Comparison of ENCODE assay signal across 19 cellular contexts in genomic region chr6:112224088-112224487, GRCh38. TPM values are rescaled to one million over a fixed set of nuclear protein-coding genes. Genes with fewer than 3 reads are reported as not detected.
A peak's percentile ranks its signal among the peaks of the same experiment; 100 is the strongest.
DNase-seq lines count a peak whose midpoint lies in the region; ATAC-seq and TF ChIP-seq lines count a peak whose summit lies in the region.
"Had no signal": no experiment of that assay in that cellular context is flagged by ENCODE, and none has a peak within 500 bp of the region (broad histone marks: within the 10 kb centered on the region; RNA-seq: fewer than 3 reads in every experiment).

No MANE protein-coding gene starts in this region.

- H3K27ac ChIP-seq in ACC112 (ENCODE audit: low read depth, low read length) (peak overlapping the region; percentile 98), lower lobe of right lung (peak overlapping the region; percentile 57), skin epidermis (peak overlapping the region in 18 of 21 experiments; percentile 10 to 81 (median 62))
- H3K27ac ChIP-seq: right lobe of liver had no signal

- no peak overlapping the region for H3K4me3 Mint-ChIP-seq in activated T-helper 2 cell treated with anti-CD3 and anti-CD28 coated beads, Interferon-gamma antibody, Interleukin-2, Interleukin-4, amounts not matched to agents 10 μg/mL and 5 μg/mL and 100 μg/mL, durations not matched to agents 14 hours and 24 hours and 36 hours (ENCODE audit: low read depth)
- H3K4me3 Mint-ChIP-seq: activated CD4-positive, alpha-beta memory T cell treated with anti-CD3 and anti-CD28 coated beads for 36 hours; CD8-positive, alpha-beta T cell; WTC11 had no signal

- peak overlapping the region; percentile 42 for H3K4me3 ChIP-seq in ACC112 (ENCODE audit: low read depth, low read length)
- peak overlapping the region; percentile 58 for H3K4me3 ChIP-seq in adipocyte (ENCODE audit: low read length)
- no peak overlapping the region for H3K4me3 ChIP-seq in lower lobe of right lung
- no peak overlapping the region for H3K4me3 ChIP-seq in skin epidermis
- H3K4me3 ChIP-seq: GM12878, right lobe of liver had no signal

- H3K27me3 Mint-ChIP-seq in activated T-helper 2 cell treated with anti-CD3 and anti-CD28 coated beads, Interferon-gamma antibody, Interleukin-2, Interleukin-4, amounts not matched to agents 10 μg/mL and 5 μg/mL and 100 μg/mL, durations not matched to agents 14 hours and 24 hours and 36 hours (ENCODE audit: low read depth), result peaks cover 53% of the 10 kb centered on the region

- no peaks in the 10 kb centered on the region for H3K4me1 Mint-ChIP-seq in activated T-helper 2 cell treated with anti-CD3 and anti-CD28 coated beads, Interferon-gamma antibody, Interleukin-2, Interleukin-4, amounts not matched to agents 10 μg/mL and 5 μg/mL and 100 μg/mL, durations not matched to agents 14 hours and 24 hours and 36 hours (ENCODE audit: low read depth)

- H3K27me3 ChIP-seq in ACC112 (ENCODE audit: insufficient read depth, low read length), result no peaks in the 10 kb centered on the region
- H3K27me3 ChIP-seq in adipocyte (replicated peaks; ENCODE audit: control insufficient read depth, insufficient read depth, low read length), result no peaks in the 10 kb centered on the region
- H3K27me3 ChIP-seq in lower lobe of right lung (ENCODE audit: low read depth), result no peaks in the 10 kb centered on the region
- H3K27me3 ChIP-seq: right lobe of liver had no signal

- no peak for TF ChIP-seq CTCF in lower lobe of right lung (IDR thresholded peaks at IDR 0.05)

- no peaks in the 10 kb centered on the region for H3K9me3 ChIP-seq in adipocyte (ENCODE audit: control insufficient read depth, low read length)
- H3K9me3 ChIP-seq in lower lobe of right lung, result no peaks in the 10 kb centered on the region
- H3K9me3 ChIP-seq: right lobe of liver had no signal

- peaks cover 29% of the 10 kb centered on the region for H3K79me2 ChIP-seq in ACC112 (ENCODE audit: control insufficient read depth, insufficient read depth, low read length, unreplicated experiment)

- H3K9me3 Mint-ChIP-seq in activated T-helper 2 cell treated with anti-CD3 and anti-CD28 coated beads, Interferon-gamma antibody, Interleukin-2, Interleukin-4, amounts not matched to agents 10 μg/mL and 5 μg/mL and 100 μg/mL, durations not matched to agents 14 hours and 24 hours and 36 hours, result no peaks in the 10 kb centered on the region
- H3K9me3 Mint-ChIP-seq: activated CD4-positive, alpha-beta memory T cell treated with anti-CD3 and anti-CD28 coated beads for 36 hours; CD8-positive, alpha-beta T cell had no signal

- H2AFZ ChIP-seq in ACC112 (ENCODE audit: low read length, unreplicated experiment), result no peak overlapping the region

- H3K36me3 Mint-ChIP-seq in activated T-helper 2 cell treated with anti-CD3 and anti-CD28 coated beads, Interferon-gamma antibody, Interleukin-2, Interleukin-4, amounts not matched to agents 10 μg/mL and 5 μg/mL and 100 μg/mL, durations not matched to agents 14 hours and 24 hours and 36 hours (ENCODE audit: low read depth), result no peaks in the 10 kb centered on the region
- H3K36me3 Mint-ChIP-seq: activated CD4-positive, alpha-beta memory T cell treated with anti-CD3 and anti-CD28 coated beads for 36 hours; CD8-positive, alpha-beta T cell; WTC11 had no signal

- ATAC-seq in lower lobe of right lung (no peak), HG02763 (IDR thresholded peaks at IDR 0.05; ENCODE audit: unreplicated experiment) (no peak)
- ATAC-seq: CD8-positive, alpha-beta T cell; GM12878; right lobe of liver; WTC11 had no signal

- no peak overlapping the region for H3K27ac Mint-ChIP-seq in activated T-helper 2 cell treated with anti-CD3 and anti-CD28 coated beads, Interferon-gamma antibody, Interleukin-2, Interleukin-4, amounts not matched to agents 10 μg/mL and 5 μg/mL and 100 μg/mL, durations not matched to agents 14 hours and 24 hours and 36 hours
- H3K27ac Mint-ChIP-seq: activated CD4-positive, alpha-beta memory T cell treated with anti-CD3 and anti-CD28 coated beads for 36 hours; CD8-positive, alpha-beta T cell; WTC11 had no signal

- DNase-seq in adipocyte (ENCODE audit: low read depth), result no peak
- no peak for DNase-seq in lower lobe of right lung
- DNase-seq in activated T-helper 2 cell treated with anti-CD3 and anti-CD28 coated beads, Interferon-gamma antibody, Interleukin-2, Interleukin-4, amounts not matched to agents 10 μg/mL and 5 μg/mL and 100 μg/mL, durations not matched to agents 14 hours and 24 hours and 36 hours (ENCODE audit: low spot score), result no peak
- no peak for DNase-seq in NCI-H2107 (lab: John Stamatoyannopoulos, UW)
- DNase-seq in NCI-H446 treated with DMSO at 0.1 percent for 48 hours (lab: John Stamatoyannopoulos, UW), result no peak
- DNase-seq: activated CD4-positive, alpha-beta memory T cell treated with anti-CD3 and anti-CD28 coated beads for 36 hours; activated naive CD4-positive, alpha-beta T cell treated with Interleukin-2 at 50 U/mL for 16 hours; anterior cingulate cortex; CD8-positive, alpha-beta T cell; effector CD8-positive, alpha-beta T cell; NCI-H2171; NCI-H774; right lobe of liver; stimulated activated naive CD4-positive, alpha-beta T cell had no signal

- intact Hi-C loops in lower lobe of right lung (cut with DNase I), result no loop called here
- intact Hi-C loops in activated T-helper 2 cell treated with anti-CD3 and anti-CD28 coated beads, Interferon-gamma antibody, Interleukin-2, Interleukin-4, amounts not matched to agents 10 μg/mL and 5 μg/mL and 100 μg/mL, durations not matched to agents 14 hours and 24 hours and 36 hours (cut with micrococcal nuclease), result no loop called here

- H3K36me3 ChIP-seq in ACC112 (ENCODE audit: insufficient read depth, low read length) (peaks cover 3% of the 10 kb centered on the region), adipocyte (ENCODE audit: control insufficient read depth, insufficient read depth, low read length, severe bottlenecking) (peaks cover 5% of the 10 kb centered on the region), lower lobe of right lung (no peaks in the 10 kb centered on the region)
- H3K36me3 ChIP-seq: right lobe of liver had no signal

- H3K9ac ChIP-seq in adipocyte (ENCODE audit: low read length), result peak overlapping the region; percentile 88

- H3K4me1 ChIP-seq in ACC112 (ENCODE audit: control insufficient read depth, insufficient read depth, low read length, unreplicated experiment), result peaks cover 87% of the 10 kb centered on the region
- peaks cover 90% of the 10 kb centered on the region for H3K4me1 ChIP-seq in adipocyte (ENCODE audit: control insufficient read depth, insufficient read depth, low read length)
- H3K4me1 ChIP-seq in lower lobe of right lung, result peaks cover 36% of the 10 kb centered on the region

RNA-seq across cellular contexts. Expression of gene LAMA4, which starts 30.3 kb away (rescaled TPM):
- 91.2 TPM for total RNA-seq in lower lobe of right lung
- not detected in 2 replicates for total RNA-seq in activated T-helper 2 cell treated with anti-CD3 and anti-CD28 coated beads, Interferon-gamma antibody, Interleukin-2, Interleukin-4, amounts not matched to agents 10 μg/mL and 5 μg/mL and 100 μg/mL, durations not matched to agents 14 hours and 24 hours and 36 hours
- total RNA-seq: activated CD4-positive, alpha-beta memory T cell treated with anti-CD3 and anti-CD28 coated beads for 36 hours; CD8-positive, alpha-beta T cell had no signal

Comparison
In these comparisons a context has a peak if more than half of its experiments do, and no peak if none do; other contexts are left out.
1. H3K4me3 ChIP-seq: peak in ACC112 (single experiment) and adipocyte (single experiment); none in lower lobe of right lung (single experiment) and skin epidermis (0 of 7).
2. RNA of gene LAMA4, which starts 30.3 kb away (total RNA-seq): 91.2 TPM in lower lobe of right lung (single experiment); not detected in activated T-helper 2 cell treated with anti-CD3 and anti-CD28 coated beads, Interferon-gamma antibody, Interleukin-2, Interleukin-4, amounts not matched to agents 10 μg/mL and 5 μg/mL and 100 μg/mL, durations not matched to agents 14 hours and 24 hours and 36 hours; every median in the first group is over 10 times any median in the second.
3. Peak in every context shown above with its lines, with median percentiles within 50 percentile points of each other: H3K27ac ChIP-seq.